ENCODE assay signal across 11 cellular contexts in the genomic region with DNA sequence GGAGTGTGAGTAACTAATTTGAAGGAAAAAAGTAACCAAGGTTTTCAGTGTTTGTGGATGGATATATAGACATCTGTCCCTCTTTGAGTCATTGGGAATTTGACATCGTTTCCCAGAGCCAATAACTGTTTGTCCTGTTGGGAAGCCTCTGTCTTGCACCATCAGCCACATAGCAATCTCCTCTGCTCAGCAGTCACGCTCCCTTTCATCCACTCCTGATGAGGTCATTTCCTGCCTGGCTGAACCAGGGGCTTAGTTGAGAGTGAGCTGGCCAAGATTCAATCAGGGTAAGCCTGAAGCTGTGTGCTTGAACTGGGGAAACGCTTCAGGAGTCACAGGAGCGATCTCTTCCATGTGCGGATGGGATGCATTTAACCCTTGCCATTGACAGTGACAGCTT.
DNase-seq lines count a peak whose midpoint lies in the region.
"Had no signal": no experiment of that assay in that cellular context is flagged by ENCODE, and none has a peak within 500 bp of the region (broad histone marks: within the 10 kb centered on the region; RNA-seq: fewer than 3 reads in every experiment).

No MANE protein-coding gene starts in this region.

- no peaks in the 10 kb centered on the region for H3K36me3 ChIP-seq in trophoblast cell (ENCODE audit: control insufficient read depth in 1 of 2, insufficient read depth in 2 of 2, low read length in 2 of 2)
- H3K36me3 ChIP-seq: heart left ventricle had no signal

- DNase-seq in ELR (ENCODE audit: low read depth) (peak; percentile 97), RPMI7951 (ENCODE audit: low read depth) (peak; percentile 75), fibroblast of gingiva (ENCODE audit: low read depth) (peak; percentile 81), trophoblast cell (peak; percentile 89 to 93), NCI-H1417 treated with DMSO at 0.1 percent for 48 hours (lab: John Stamatoyannopoulos, UW) (no peak), NCI-H345 (lab: John Stamatoyannopoulos, UW) (no peak), T-helper 9 cell (no peak)
- DNase-seq in activated CD8-positive, alpha-beta memory T cell treated with anti-CD3 and anti-CD28 coated beads, Interleukin-2, amount 50 U/mL, for 4 hours: no peak
- DNase-seq: activated CD4-positive, alpha-beta T cell treated with anti-CD3 and anti-CD28 coated beads for 36 hours; activated naive CD8-positive, alpha-beta T cell treated with anti-CD3 and anti-CD28 coated beads, Interleukin-2, amount 10 ng/mL, durations not matched to agents 7 days and 5 days; heart left ventricle had no signal

- no peak overlapping the region for H2BK120ac ChIP-seq in trophoblast cell (ENCODE audit: insufficient read depth, low read length, poor library complexity)

- H4K91ac ChIP-seq in trophoblast cell (ENCODE audit: low read depth, low read length): no peak overlapping the region

- no peak overlapping the region for H2AFZ ChIP-seq in trophoblast cell (ENCODE audit: insufficient read depth, low read length, poor library complexity)

- H2BK5ac ChIP-seq in trophoblast cell (ENCODE audit: low read depth, low read length, poor library complexity): no peak overlapping the region

- H3K27ac ChIP-seq in trophoblast cell (ENCODE audit: low read depth, low read length): no peak overlapping the region
- H3K27ac ChIP-seq: heart left ventricle had no signal

- no peak overlapping the region for H3K4me3 ChIP-seq in trophoblast cell (ENCODE audit: low read depth, low read length)
- H3K4me3 ChIP-seq: heart left ventricle had no signal

- no CpG with 5 or more reads among the region's 5 CpGs for WGBS in trophoblast cell (ENCODE audit: extremely low coverage, insufficient coverage, insufficient read length)

- no peak overlapping the region for H4K12ac ChIP-seq in trophoblast cell (ENCODE audit: low read depth, low read length)

- no peaks in the 10 kb centered on the region for H3K79me2 ChIP-seq in trophoblast cell (ENCODE audit: control insufficient read depth, insufficient read depth, low read length, poor library complexity)

- no peak overlapping the region for H2BK12ac ChIP-seq in trophoblast cell (ENCODE audit: low read length)

- H3K18ac ChIP-seq in trophoblast cell (ENCODE audit: low read length): no peak overlapping the region

- H2AK5ac ChIP-seq in trophoblast cell (ENCODE audit: low read length): no peak overlapping the region

- H3K4ac ChIP-seq in trophoblast cell (ENCODE audit: low read depth, low read length): no peak overlapping the region

- H3K4me2 ChIP-seq in trophoblast cell (ENCODE audit: low read length): no peak overlapping the region

- peaks cover 0 to 3% of the 10 kb centered on the region in 2 experiments for H3K4me1 ChIP-seq in trophoblast cell (ENCODE audit: control insufficient read depth in 1 of 2, insufficient read depth in 2 of 2, low read length in 2 of 2)
- H3K4me1 ChIP-seq: heart left ventricle had no signal

- no peak overlapping the region for H3K23ac ChIP-seq in trophoblast cell (ENCODE audit: low read length)

- no peak overlapping the region for H3K14ac ChIP-seq in trophoblast cell (ENCODE audit: low read length)

- peaks cover 2% of the 10 kb centered on the region for H3K9me3 ChIP-seq in trophoblast cell (ENCODE audit: insufficient read depth, low read depth, low read length)

- H3K79me1 ChIP-seq in trophoblast cell (ENCODE audit: low read length): no peaks in the 10 kb centered on the region

- H3K27me3 ChIP-seq in trophoblast cell (ENCODE audit: insufficient read depth, low read length): no peaks in the 10 kb centered on the region

- no peak overlapping the region for H3K9ac ChIP-seq in trophoblast cell (ENCODE audit: low read length)

- no peak overlapping the region for H4K8ac ChIP-seq in trophoblast cell (ENCODE audit: low read depth, low read length)

Comparison
In these comparisons a context has a peak if more than half of its experiments do, and no peak if none do; other contexts are left out.
1. DNase-seq: peak in ELR (single experiment), RPMI7951 (single experiment), fibroblast of gingiva (single experiment) and trophoblast cell (2 of 2); none in NCI-H1417 treated with DMSO at 0.1 percent for 48 hours (single experiment), NCI-H345 (single experiment), T-helper 9 cell (single experiment) and activated CD8-positive, alpha-beta memory T cell treated with anti-CD3 and anti-CD28 coated beads, Interleukin-2, amount 50 U/mL, for 4 hours (single experiment).